8 cellular contexts compared by ENCODE assay signal in the genomic region with DNA sequence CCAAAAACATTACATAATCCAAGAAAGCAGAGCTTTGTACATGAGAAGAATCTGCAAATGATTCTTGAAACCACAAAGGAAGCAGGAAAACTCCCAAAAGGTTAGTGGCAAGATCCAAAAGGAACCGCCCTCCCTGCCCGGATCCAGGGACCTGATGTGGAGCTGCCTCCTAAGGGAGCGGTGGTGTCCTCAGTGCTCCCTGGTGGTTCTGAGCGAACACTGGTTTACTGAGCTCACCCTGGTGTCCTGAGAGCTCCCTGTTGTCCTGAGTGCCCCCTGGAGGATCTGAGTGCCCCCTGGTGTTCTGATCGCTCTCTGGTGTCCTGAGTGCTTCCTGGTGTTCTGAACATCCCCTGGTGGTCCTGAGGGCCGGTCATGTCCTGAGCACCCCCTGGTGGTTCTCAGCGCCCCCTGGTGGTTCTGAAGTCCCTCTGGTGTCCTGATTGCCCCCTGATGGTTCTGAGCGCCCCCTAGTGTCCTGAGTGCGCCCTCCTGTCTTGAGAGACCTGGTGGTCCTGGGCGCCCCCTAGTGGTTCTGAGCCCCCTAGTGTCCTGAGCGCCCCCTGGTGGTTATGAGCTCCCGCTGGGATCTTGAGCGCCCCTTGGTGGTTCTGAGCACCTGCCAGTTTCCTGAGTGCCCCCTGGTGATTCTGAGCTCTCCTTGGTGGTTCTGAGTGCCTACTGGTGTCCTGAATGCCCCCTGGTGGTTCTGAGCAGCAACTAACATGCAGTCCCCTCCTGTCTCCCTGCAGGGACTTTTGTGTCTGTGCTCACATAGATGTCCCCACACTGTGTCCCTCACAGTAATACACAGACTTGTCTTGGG.
DNase-seq lines count a peak whose midpoint lies in the region; ATAC-seq, FAIRE-seq and TF ChIP-seq lines count a peak whose summit lies in the region.

No MANE protein-coding gene starts in this region.

- 60% methylated on average over 4 of the region's 13 CpGs; no CpG with 5 or more reads in 1 of the 2 experiments for WGBS in IMR-90 (ENCODE audit: extremely low coverage in 2 of 2, insufficient read length in 1 of 2), 2 experiments
- 66 to 71% (median 67%) methylated on average over 12 to 13 of the region's 13 CpGs for WGBS in ovary, 3 donors

- H3K56ac ChIP-seq in IMR-90 (ENCODE audit: extremely low read depth, insufficient read depth, low read length) = no peak overlapping the region

- H3K4me2 ChIP-seq in IMR-90 (ENCODE audit: low read depth, low read length) = no peak overlapping the region

- no peak overlapping the region for H3K23ac ChIP-seq in IMR-90 (ENCODE audit: low read depth, low read length)

- dilution Hi-C loops in IMR-90 (cut with HindIII; ENCODE audit: low sequenced_read_pairs, unreplicated experiment) = no loop called here

- no peak for TF ChIP-seq EP300 in ovary (IDR thresholded peaks at IDR 0.05)

- no peak for DNase-seq in D721Med (ENCODE audit: insufficient read length, low spot score)
- DNase-seq in IMR-90 = no peak
- DNase-seq in activated CD4-positive, alpha-beta T cell treated with anti-CD3 and anti-CD28 coated beads for 1 hour = peak; percentile 67
- peak; percentile 23 for DNase-seq in dermis blood vessel endothelial cell
- DNase-seq in ovary = peak in 3 of 5 donors; percentile 25 to 40 (median 25)
- no peak for DNase-seq in HTR-8/SVneo (ENCODE audit: insufficient read length, low spot score)
- DNase-seq in NCI-H1048 (lab: John Stamatoyannopoulos, UW) = no peak

- ATAC-seq in GM19467 (IDR thresholded peaks at IDR 0.05; ENCODE audit: unreplicated experiment) (peak; percentile 87), IMR-90 (ENCODE audit: low read depth) (no peak)

- in situ Hi-C loops in IMR-90 (cut with MboI; ENCODE audit: low sequenced_read_pairs) = no loop called here

- H2BK20ac ChIP-seq in IMR-90 (ENCODE audit: low read depth, low read length) = no peak overlapping the region

- no peaks in the 10 kb centered on the region for H3K4me1 ChIP-seq in IMR-90 (ENCODE audit: control insufficient read depth, insufficient read depth, low read length)
- no peaks in the 10 kb centered on the region for H3K4me1 ChIP-seq in ovary (ENCODE audit: insufficient read depth)

- no peak overlapping the region for H4K8ac ChIP-seq in IMR-90 (ENCODE audit: low read depth in 2 of 2, low read length in 2 of 2)

- CTCF ChIA-PET in IMR-90 (lab: Yijun Ruan, JAX) = no interaction called here

- no peak for TF ChIP-seq RAD21 in IMR-90 (IDR thresholded peaks at IDR 0.05; ENCODE audit: low read length)

- H3K27ac ChIP-seq in IMR-90 (ENCODE audit: insufficient read depth, low read length) (no peak overlapping the region), ovary (no peak overlapping the region)

- no peak overlapping the region for H3K18ac ChIP-seq in IMR-90 (ENCODE audit: low read depth, low read length)

- TF ChIP-seq CTCF in D721Med (IDR thresholded peaks at IDR 0.05; ENCODE audit: insufficient read depth, missing control alignments) (peak; percentile 43), IMR-90 (conservative IDR thresholded peaks at IDR 0.05; ENCODE audit: low read depth, low read length) (peak; percentile 21; the same call in 1 of the 2 replicates), ovary (IDR thresholded peaks at IDR 0.05) (no peak)

- intact Hi-C loops in IMR-90 (cut with micrococcal nuclease) (no loop called here), ovary (cut with DNase I) (no loop called here)

- no peak overlapping the region for H2AFZ ChIP-seq in IMR-90 (replicated peaks; ENCODE audit: low read length, poor library complexity)

- POLR2A ChIA-PET in IMR-90 (lab: Charles Lee; ENCODE audit: unreplicated experiment) = no interaction called here

- no peak overlapping the region for H3K9ac ChIP-seq in IMR-90 (ENCODE audit: low read depth, low read length)

- no peaks in the 10 kb centered on the region for H3K9me1 ChIP-seq in IMR-90 (ENCODE audit: insufficient read depth, low read length)

- H3K4me3 ChIP-seq in IMR-90 (ENCODE audit: insufficient read depth, low read depth, low read length) = no peak overlapping the region
- H3K4me3 ChIP-seq in ovary = no peak overlapping the region

- no peaks in the 10 kb centered on the region for H4K20me1 ChIP-seq in IMR-90 (ENCODE audit: insufficient read depth, low read length)

- no peak for FAIRE-seq in D721Med (lab: Jason Lieb, UNC)
- no peak for FAIRE-seq in HTR-8/SVneo (lab: Jason Lieb, UNC)

- H2BK120ac ChIP-seq in IMR-90 (ENCODE audit: low read depth, low read length) = no peak overlapping the region

- no peaks in the 10 kb centered on the region for H3K36me3 ChIP-seq in IMR-90 (ENCODE audit: control insufficient read depth, insufficient read depth, low read length)
- H3K36me3 ChIP-seq in ovary = no peaks in the 10 kb centered on the region

- H2BK5ac ChIP-seq in IMR-90 (ENCODE audit: low read depth, low read length, poor library complexity, severe bottlenecking) = no peak overlapping the region

- H3K14ac ChIP-seq in IMR-90 (replicated peaks; ENCODE audit: low read depth, low read length) = no peak overlapping the region

- H3K79me1 ChIP-seq in IMR-90 (ENCODE audit: low read depth in 1 of 2, low read length in 2 of 2) = no peaks in the 10 kb centered on the region

- H2AK9ac ChIP-seq in IMR-90 (replicated peaks; ENCODE audit: low read depth, low read length, poor library complexity) = no peak overlapping the region

- TF ChIP-seq POLR2A in IMR-90 (IDR thresholded peaks at IDR 0.05; ENCODE audit: low read depth, low read length) (no peak), ovary (IDR thresholded peaks at IDR 0.05) (no peak)

- no peak overlapping the region for H4K5ac ChIP-seq in IMR-90 (ENCODE audit: low read depth, low read length)

- no peak overlapping the region for H2AK5ac ChIP-seq in IMR-90 (ENCODE audit: low read depth, low read length)

- no peak overlapping the region for H4K91ac ChIP-seq in IMR-90 (ENCODE audit: insufficient read depth, low read depth, low read length)

- H3K4ac ChIP-seq in IMR-90 (ENCODE audit: low read depth, low read length) = no peak overlapping the region

- H3K9me3 ChIP-seq in IMR-90 (ENCODE audit: control insufficient read depth, insufficient read depth, low read length) = no peaks in the 10 kb centered on the region
- H3K9me3 ChIP-seq in ovary = no peaks in the 10 kb centered on the region

- H2BK15ac ChIP-seq in IMR-90 (ENCODE audit: low read depth, low read length) = no peak overlapping the region

- BruUV-seq in IMR-90 (replicated peaks; lab: Mats Ljungman, UMichigan) = no TSS peak

- H3K27me3 ChIP-seq in IMR-90 (ENCODE audit: control insufficient read depth, insufficient read depth, low read length) (no peaks in the 10 kb centered on the region), ovary (no peaks in the 10 kb centered on the region)

TF ChIP-seq in IMR-90, 13 proteins besides CTCF, POLR2A, EP300 and RAD21:
- TF ChIP-seq SMC3 (IDR thresholded peaks at IDR 0.05; ENCODE audit: low read depth, low read length) (no peak), USF2 (IDR thresholded peaks at IDR 0.05; ENCODE audit: low read depth, low read length) (no peak), MXI1 (IDR thresholded peaks at IDR 0.05; ENCODE audit: borderline replicate concordance, low read depth, low read length) (no peak), RCOR1 (IDR thresholded peaks at IDR 0.05; ENCODE audit: insufficient replicate concordance, low read length) (no peak), MAZ (IDR thresholded peaks at IDR 0.05; ENCODE audit: borderline replicate concordance, low read depth, low read length) (no peak)

Comparison
In these comparisons a context has a peak if more than half of its experiments do, and no peak if none do; other contexts are left out.
1. DNase-seq: peak in activated CD4-positive, alpha-beta T cell treated with anti-CD3 and anti-CD28 coated beads for 1 hour (single experiment), dermis blood vessel endothelial cell (single experiment) and ovary (3 of 5); none in D721Med (single experiment), IMR-90 (single experiment), HTR-8/SVneo (single experiment) and NCI-H1048 (single experiment).
2. CTCF ChIP-seq: peak in D721Med (single experiment) and IMR-90 (single experiment); none in ovary (0 of 3).